Comparison of ENCODE assay signal across 1 cellular context in genomic region chr6:25181923-25182322, GRCh38.
TF ChIP-seq lines count a peak whose summit lies in the region.

No MANE protein-coding gene starts in this region.

TF ChIP-seq in HCT116, 20 proteins besides CTCF, POLR2A, EP300 and RAD21 (continued from another document):
- no peak for TF ChIP-seq ELF1 (IDR thresholded peaks at IDR 0.05; ENCODE audit: borderline replicate concordance, low read depth)
- no peak for TF ChIP-seq JUND (IDR thresholded peaks at IDR 0.05)
- TF ChIP-seq EZH2 (IDR thresholded peaks at IDR 0.05): no peak
- TF ChIP-seq FOSL1 (IDR thresholded peaks at IDR 0.05; ENCODE audit: low read depth): no peak
- TF ChIP-seq SIN3A (IDR thresholded peaks at IDR 0.05; ENCODE audit: low read depth): no peak
